1 cellular context compared by ENCODE assay signal in the genomic region with DNA sequence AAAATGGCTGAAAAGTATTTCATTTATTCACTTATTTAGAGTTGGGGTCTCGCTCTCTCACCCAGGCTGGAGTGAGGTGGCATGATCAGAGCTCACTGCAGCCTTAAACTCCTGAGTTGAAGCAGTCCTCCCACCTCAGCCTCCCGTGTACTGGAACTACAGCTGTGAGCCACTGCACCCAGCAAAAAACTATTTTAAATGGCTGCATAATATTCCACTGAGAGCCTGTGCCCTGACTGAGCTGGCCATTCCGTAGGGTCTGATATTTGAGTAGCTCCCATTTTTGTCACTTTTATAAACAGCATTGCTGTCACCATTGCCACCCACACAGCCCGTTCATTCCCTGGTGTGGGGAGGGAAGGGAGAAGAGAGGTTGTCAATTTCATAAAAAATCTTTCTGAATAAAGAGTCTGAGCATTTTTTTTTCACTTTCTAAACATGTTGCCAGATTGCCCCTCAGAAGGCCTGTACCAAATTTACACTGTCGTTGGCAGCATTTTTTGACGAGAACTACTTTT.
TF ChIP-seq lines count a peak whose summit lies in the region.

No MANE protein-coding gene starts in this region.

TF ChIP-seq in H1, 55 proteins besides CTCF, POLR2A, EP300 and RAD21 (continued from another document):
- TF ChIP-seq, protein P1, sequence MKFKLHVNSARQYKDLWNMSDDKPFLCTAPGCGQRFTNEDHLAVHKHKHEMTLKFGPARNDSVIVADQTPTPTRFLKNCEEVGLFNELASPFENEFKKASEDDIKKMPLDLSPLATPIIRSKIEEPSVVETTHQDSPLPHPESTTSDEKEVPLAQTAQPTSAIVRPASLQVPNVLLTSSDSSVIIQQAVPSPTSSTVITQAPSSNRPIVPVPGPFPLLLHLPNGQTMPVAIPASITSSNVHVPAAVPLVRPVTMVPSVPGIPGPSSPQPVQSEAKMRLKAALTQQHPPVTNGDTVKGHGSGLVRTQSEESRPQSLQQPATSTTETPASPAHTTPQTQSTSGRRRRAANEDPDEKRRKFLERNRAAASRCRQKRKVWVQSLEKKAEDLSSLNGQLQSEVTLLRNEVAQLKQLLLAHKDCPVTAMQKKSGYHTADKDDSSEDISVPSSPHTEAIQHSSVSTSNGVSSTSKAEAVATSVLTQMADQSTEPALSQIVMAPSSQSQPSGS (IDR thresholded peaks at IDR 0.05; ENCODE audit: low read length), result no peak
- TF ChIP-seq RBBP5 (IDR thresholded peaks at IDR 0.05; ENCODE audit: borderline replicate concordance, low read depth, low read length) (no peak), CEBPB (IDR thresholded peaks at IDR 0.05; ENCODE audit: low read depth, low read length) (no peak), TAF7 (optimal IDR thresholded peaks at IDR 0.05; ENCODE audit: borderline replicate concordance, low read depth, low read length) (no peak), BCL11A (IDR thresholded peaks at IDR 0.05; ENCODE audit: low read depth in 2 of 2, low read length in 2 of 2) (no peak), RNF2 (IDR thresholded peaks at IDR 0.05; ENCODE audit: borderline replicate concordance, low read depth, low read length, missing control alignments, poor library complexity, severe bottlenecking) (no peak)
